ENCODE assay signal across 8 cellular contexts in the genomic region with DNA sequence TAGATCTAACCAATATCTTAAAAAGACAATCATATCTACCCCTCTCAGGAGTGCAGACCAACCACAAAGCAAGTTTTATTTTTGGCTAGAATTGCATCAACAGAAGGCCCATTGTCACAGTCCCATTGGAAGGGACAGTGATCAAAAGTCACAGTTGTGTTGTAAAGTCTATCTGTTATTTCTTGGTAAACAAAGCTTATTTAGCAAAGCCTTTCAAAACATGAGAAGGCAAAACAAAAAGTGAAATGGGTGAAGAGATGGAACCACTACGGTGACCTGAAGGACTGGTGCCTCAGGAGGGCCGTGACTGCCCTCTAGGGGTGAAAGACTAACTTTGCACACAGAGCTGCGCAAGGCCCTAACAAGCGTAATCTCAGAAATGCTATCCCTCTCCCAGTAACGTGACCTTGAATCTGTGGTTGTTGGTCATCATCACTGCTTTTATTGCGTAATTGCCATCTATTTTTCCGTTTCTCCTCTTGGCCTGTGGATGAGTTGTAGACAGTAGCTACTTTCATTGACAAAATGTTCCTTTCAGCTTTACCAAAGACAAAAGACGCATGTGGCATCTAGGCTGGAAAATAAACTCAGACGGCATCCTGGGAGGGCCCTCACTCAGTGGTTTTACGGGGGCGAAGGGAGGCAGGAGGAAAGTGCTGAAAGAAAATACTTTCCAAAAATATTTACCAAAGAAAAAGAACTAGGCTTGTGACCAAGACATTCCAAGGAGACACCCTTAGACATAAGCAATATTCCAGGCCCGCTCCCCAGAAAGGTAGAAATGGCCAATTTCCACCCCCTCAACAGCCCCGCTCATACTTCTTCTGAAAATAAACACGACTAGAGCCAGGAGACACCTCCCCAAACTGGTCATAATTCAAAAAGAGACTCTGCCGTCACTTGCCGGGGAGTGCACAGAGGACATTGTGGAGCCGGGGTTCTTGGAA.
DNase-seq lines count a peak whose midpoint lies in the region; ATAC-seq, FAIRE-seq and TF ChIP-seq lines count a peak whose summit lies in the region.

No MANE protein-coding gene starts in this region.

- no peak overlapping the region for H3K14ac ChIP-seq in H1 (ENCODE audit: insufficient read length)

- DNase-seq in C1 segment of cervical spinal cord (lab: John Stamatoyannopoulos, UW) (peak in 9 of 14 donors; percentile 1 to 65 (median 42)), NCI-H774 (lab: John Stamatoyannopoulos, UW) (peak; percentile 3), H1 (ENCODE audit: low read depth in 1 of 2, low spot score in 2 of 2) (peak in 1 of 2 experiments; percentile 63), mesothelial cell of epicardium (ENCODE audit: low spot score in 2 of 2, unreplicated experiment in 2 of 2) (peak; percentile 32 to 71)
- DNase-seq in activated CD8-positive, alpha-beta memory T cell treated with anti-CD3 and anti-CD28 coated beads for 24 hours: peak; percentile 78
- peak; percentile 34 to 48 for DNase-seq in stimulated activated CD8-positive, alpha-beta memory T cell treated with anti-CD3 and anti-CD28 coated beads, Interleukin-2, amount 100 ng/mL, for 48 hours (ENCODE audit: low read depth in 2 of 2)

- no peak overlapping the region for H2BK15ac ChIP-seq in H1 (ENCODE audit: low read length)

- H3K36me3 Mint-ChIP-seq in mesothelial cell of epicardium: peaks cover 2% of the 10 kb centered on the region

- H2AK5ac ChIP-seq in H1 (ENCODE audit: low read depth, low read length): no peak overlapping the region

- TF ChIP-seq CTCF in H1 (IDR thresholded peaks at IDR 0.05; ENCODE audit: control extremely low read depth in 1 of 3, insufficient read depth in 1 of 3, low read depth in 1 of 3, low read length in 3 of 3): peak; percentile 86 to 98 (median 91)
- TF ChIP-seq CTCF in mesothelial cell of epicardium (IDR thresholded peaks at IDR 0.05; ENCODE audit: unreplicated experiment): peak; percentile 85

- no peak overlapping the region for H4K8ac ChIP-seq in H1 (ENCODE audit: extremely low read depth, insufficient read depth, low read length)

- no peak overlapping the region for H3K18ac ChIP-seq in H1 (ENCODE audit: extremely low read depth, low read length)

- no peak for TF ChIP-seq EP300 in H1 (IDR thresholded peaks at IDR 0.05; ENCODE audit: borderline replicate concordance in 1 of 2, low read depth in 2 of 2, low read length in 2 of 2)

- WGBS in H1 (ENCODE audit: extremely low coverage in 1 of 2, insufficient coverage in 1 of 2, insufficient read length in 1 of 2, insufficient replicate concordance in 2 of 2, low coverage in 1 of 2, low lambda C conversion rate in 2 of 2, missing lambda C conversion rate in 1 of 2), 2 experiments: 57% methylated on average over 17 of the region's 17 CpGs; no CpG with 5 or more reads in 1 of the 2 experiments

- no peak for TF ChIP-seq POLR2A in H1 (IDR thresholded peaks at IDR 0.05; ENCODE audit: control extremely low read depth in 1 of 2, low read depth in 2 of 2, low read length in 2 of 2)

- no peak overlapping the region for H2AFZ ChIP-seq in H1 (ENCODE audit: low read length)

- H3K4me1 Mint-ChIP-seq in mesothelial cell of epicardium: peaks cover 27% of the 10 kb centered on the region

- H2BK5ac ChIP-seq in H1 (ENCODE audit: low read depth, low read length): no peak overlapping the region

- no peaks in the 10 kb centered on the region for H3K4me1 ChIP-seq in H1 (replicated peaks in 1 of 4; ENCODE audit: control insufficient read depth in 3 of 4, insufficient read depth in 4 of 4, low read length in 3 of 4)

- CTCF ChIA-PET in H1 (lab: Charles Lee; ENCODE audit: partially characterized antibody): interaction anchor here (0.6 to 23.9 kb wide), 52 partner anchors 8 to 368 kb away, joined by 3 to 471 read pairs (median 4); a partner anchor contains a TSS

- no peaks in the 10 kb centered on the region for H3K9me3 Mint-ChIP-seq in mesothelial cell of epicardium

- no peak overlapping the region for H3K9ac ChIP-seq in H1 (replicated peaks in 1 of 4; ENCODE audit: extremely low read depth in 1 of 4, low read depth in 3 of 4, low read length in 3 of 4)

- H4K20me1 ChIP-seq in H1 (replicated peaks in 1 of 2; ENCODE audit: control insufficient read depth in 1 of 2, insufficient read depth in 2 of 2, low read length in 2 of 2): no peaks in the 10 kb centered on the region

- TF ChIP-seq RAD21 in H1 (IDR thresholded peaks at IDR 0.05 in 1 of 2, conservative IDR thresholded peaks at IDR 0.05 in 1 of 2; ENCODE audit: low read depth in 2 of 2, low read length in 2 of 2): peak; percentile 98 to 99

- no peak overlapping the region for H3K23ac ChIP-seq in H1 (ENCODE audit: insufficient read length)

- no peaks in the 10 kb centered on the region for H3K23me2 ChIP-seq in H1 (ENCODE audit: low read depth, low read length)

- H2BK20ac ChIP-seq in H1 (ENCODE audit: low read length): no peak overlapping the region

- POLR2A ChIA-PET in H1 (lab: Charles Lee; ENCODE audit: partially characterized antibody): no interaction called here

- no peak overlapping the region for H2BK120ac ChIP-seq in H1 (replicated peaks; ENCODE audit: low read depth, low read length)

- peak; percentile 98 for FAIRE-seq in H1 (lab: Jason Lieb, UNC)

- no peaks in the 10 kb centered on the region for H3K36me3 ChIP-seq in H1 (ENCODE audit: control insufficient read depth in 2 of 4, insufficient read depth in 4 of 4, low read length in 3 of 4)

- peak overlapping the region; percentile 70 for H3K27ac Mint-ChIP-seq in mesothelial cell of epicardium

- no peaks in the 10 kb centered on the region for H3K9me3 ChIP-seq in H1 (ENCODE audit: insufficient read depth in 2 of 2, low read depth in 1 of 2, low read length in 1 of 2)

- H4K5ac ChIP-seq in H1 (ENCODE audit: insufficient read length, low read depth, low read length): no peak overlapping the region

- no peaks in the 10 kb centered on the region for H3K79me1 ChIP-seq in H1 (ENCODE audit: low read depth, low read length)

- ATAC-seq in GM19025 (IDR thresholded peaks at IDR 0.05; ENCODE audit: low read depth, unreplicated experiment) (peak; percentile 98), HG03159 (IDR thresholded peaks at IDR 0.05; ENCODE audit: unreplicated experiment) (peak; percentile 98)

- no peak overlapping the region for H3K56ac ChIP-seq in H1 (replicated peaks; ENCODE audit: insufficient read length, low read depth, low read length)

- no peak overlapping the region for H4K91ac ChIP-seq in H1 (replicated peaks; ENCODE audit: insufficient read length, low read length)

- H3K27ac ChIP-seq in H1 (ENCODE audit: low read depth, low read length): no peak overlapping the region

- H3K4me3 Mint-ChIP-seq in mesothelial cell of epicardium: no peak overlapping the region

- H3K27me3 Mint-ChIP-seq in mesothelial cell of epicardium (ENCODE audit: low read depth): no peaks in the 10 kb centered on the region

- H3K27me3 ChIP-seq in H1 (replicated peaks in 1 of 4; ENCODE audit: control insufficient read depth in 3 of 4, extremely low read depth in 1 of 4, insufficient read depth in 3 of 4, low read length in 3 of 4): no peaks in the 10 kb centered on the region

- H3K4me2 ChIP-seq in H1 (ENCODE audit: insufficient read depth in 1 of 2, low read depth in 2 of 2, low read length in 2 of 2): no peak overlapping the region

- no peak overlapping the region for H3K4ac ChIP-seq in H1 (replicated peaks; ENCODE audit: insufficient read length, low read depth, low read length)

- no peak overlapping the region for H3K4me3 ChIP-seq in H1 (ENCODE audit: extremely low read depth in 1 of 4, insufficient read depth in 2 of 4, low read depth in 3 of 4, low read length in 4 of 4)

- no peaks in the 10 kb centered on the region for H3K79me2 ChIP-seq in H1 (ENCODE audit: control insufficient read depth in 1 of 2, insufficient read depth in 2 of 2, low read length in 2 of 2)

- H2BK12ac ChIP-seq in H1 (ENCODE audit: low read depth, low read length): no peak overlapping the region; the same call in 1 of the 2 replicates

TF ChIP-seq in H1, 55 proteins besides CTCF, POLR2A, EP300 and RAD21:
- TF ChIP-seq JUND (IDR thresholded peaks at IDR 0.05; ENCODE audit: low read length) (0 out of 2 replicates have a peak, but pooled peaks have one; percentile 18), CEBPB (IDR thresholded peaks at IDR 0.05; ENCODE audit: low read depth, low read length) (peak; percentile 95), CREB1 (IDR thresholded peaks at IDR 0.05) (0 out of 2 replicates have a peak, but pooled peaks have one; percentile 22), GTF2F1 (IDR thresholded peaks at IDR 0.05; ENCODE audit: borderline replicate concordance, low read depth, low read length) (no peak), KDM5A (IDR thresholded peaks at IDR 0.05; ENCODE audit: low read length) (no peak), HDAC2 (IDR thresholded peaks at IDR 0.05; ENCODE audit: borderline replicate concordance in 1 of 2, low read depth in 2 of 2, low read length in 2 of 2) (no peak)
- TF ChIP-seq, protein P1, sequence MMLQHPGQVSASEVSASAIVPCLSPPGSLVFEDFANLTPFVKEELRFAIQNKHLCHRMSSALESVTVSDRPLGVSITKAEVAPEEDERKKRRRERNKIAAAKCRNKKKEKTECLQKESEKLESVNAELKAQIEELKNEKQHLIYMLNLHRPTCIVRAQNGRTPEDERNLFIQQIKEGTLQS (IDR thresholded peaks at IDR 0.05; ENCODE audit: insufficient read depth, low read depth, low read length): peak; percentile 2; the same call in 1 of the 2 replicates
